20 cellular contexts compared by ENCODE assay signal in genomic region chr5:109102291-109102690, GRCh38.
"Had no signal": no experiment of that assay in that cellular context is flagged by ENCODE, and none has a peak within 500 bp of the region (broad histone marks: within the 10 kb centered on the region; RNA-seq: fewer than 3 reads in every experiment).

No MANE protein-coding gene starts in this region.

- H3K4me3 ChIP-seq: cardiac muscle cell, dorsolateral prefrontal cortex, heart right ventricle, left ventricle myocardium inferior, tibial artery, uterus had no signal

- DNase-seq: activated CD4-positive, alpha-beta memory T cell treated with anti-CD3 and anti-CD28 coated beads, Interleukin-2, amount 10 ng/mL, durations not matched to agents 7 days and 5 days; activated CD4-positive, alpha-beta T cell treated with anti-CD3 and anti-CD28 coated beads for 4 hours; activated CD8-positive, alpha-beta memory T cell treated with anti-CD3 and anti-CD28 coated beads, Interleukin-2, amount 10 ng/mL, durations not matched to agents 7 days and 5 days; amniotic stem cell; dorsolateral prefrontal cortex; heart right ventricle; kidney glomerular epithelial cell; left ventricle myocardium inferior; nephron progenitor cell; nucleus accumbens; posterior cingulate gyrus; retina; stimulated activated CD4-positive, alpha-beta T cell treated with anti-CD3 and anti-CD28 coated beads, Interleukin-12 subunit alpha, Interleukin-12 subunit beta, amount 100 ng/mL, for 4 hours; stimulated activated CD4-positive, alpha-beta T cell treated with anti-CD3 and anti-CD28 coated beads, Interleukin-1b, Interleukin-23, amount 100 ng/mL, for 48 hours; stimulated activated CD8-positive, alpha-beta memory T cell treated with anti-CD3 and anti-CD28 coated beads, Interleukin-4, amount 100 ng/mL, for 48 hours; stimulated activated naive CD4-positive, alpha-beta T cell; tibial artery; uterus had no signal

- H3K36me3 ChIP-seq: cardiac muscle cell, heart right ventricle, left ventricle myocardium inferior, tibial artery, uterus had no signal

- ATAC-seq: activated CD8-positive, alpha-beta memory T cell treated with anti-CD3 and anti-CD28 coated beads, Interleukin-2, amount 10 ng/mL, durations not matched to agents 7 days and 5 days; heart right ventricle; WTC11 had no signal

- H3K27ac ChIP-seq: cardiac muscle cell, dorsolateral prefrontal cortex, heart right ventricle, left ventricle myocardium inferior, tibial artery, uterus had no signal

- H3K27me3 ChIP-seq: cardiac muscle cell, dorsolateral prefrontal cortex, heart right ventricle, tibial artery, uterus had no signal

- H3K9me3 ChIP-seq: heart right ventricle, left ventricle myocardium inferior, tibial artery, uterus had no signal

- H3K4me1 ChIP-seq: uterus had no signal
